In genomic region chr6:2157441-2158127, GRCh38 we compare ENCODE assay signal across 9 cellular contexts.
DNase-seq lines count a peak whose midpoint lies in the region; ATAC-seq, FAIRE-seq and TF ChIP-seq lines count a peak whose summit lies in the region.
"Had no signal": no experiment of that assay in that cellular context is flagged by ENCODE, and none has a peak within 500 bp of the region (broad histone marks: within the 10 kb centered on the region; RNA-seq: fewer than 3 reads in every experiment).

No MANE protein-coding gene starts in this region.

- no peak overlapping the region for H3K27ac ChIP-seq in vagina

- DNase-seq in GM12865 (ENCODE audit: low read depth) (peak; percentile 71), adipocyte (ENCODE audit: low read depth) (peak; percentile 92), non-pigmented ciliary epithelial cell (ENCODE audit: low read depth) (peak; percentile 62), frontal cortex (ENCODE audit: low spot score in 2 of 2) (no peak), DMS79 treated with DMSO at 0.1 percent for 48 hours (lab: John Stamatoyannopoulos, UW) (no peak), vagina (ENCODE audit: extremely low spot score in 2 of 2) (no peak)
- DNase-seq: NCI-H2171 had no signal

- TF ChIP-seq POLR2A in vagina (IDR thresholded peaks at IDR 0.05), result no peak

- TF ChIP-seq CTCF in GM12865 (IDR thresholded peaks at IDR 0.05; ENCODE audit: insufficient read depth, low read depth, low read length, missing control alignments) (no peak), vagina (IDR thresholded peaks at IDR 0.05) (no peak)

- FAIRE-seq in frontal cortex (lab: Jason Lieb, UNC), result no peak

- no peaks in the 10 kb centered on the region for H3K27me3 ChIP-seq in adipocyte (replicated peaks; ENCODE audit: control insufficient read depth, insufficient read depth, low read length)
- H3K27me3 ChIP-seq in vagina, result no peaks in the 10 kb centered on the region

- H3K4me3 ChIP-seq in GM12865 (ENCODE audit: low read depth, low read length) (no peak overlapping the region), adipocyte (ENCODE audit: low read length) (peak overlapping the region; percentile 42), vagina (no peak overlapping the region)

- peak overlapping the region; percentile 4 for H3K9ac ChIP-seq in adipocyte (ENCODE audit: low read length)

- no peaks in the 10 kb centered on the region for H3K36me3 ChIP-seq in adipocyte (ENCODE audit: control insufficient read depth, insufficient read depth, low read length, severe bottlenecking)
- H3K36me3 ChIP-seq in vagina, result no peaks in the 10 kb centered on the region

- intact Hi-C loops in vagina (cut with DNase I), result no loop called here

- peaks cover 36% of the 10 kb centered on the region for H3K4me1 ChIP-seq in adipocyte (ENCODE audit: control insufficient read depth, insufficient read depth, low read length)
- H3K4me1 ChIP-seq in vagina, result peaks cover 11% of the 10 kb centered on the region

- no peaks in the 10 kb centered on the region for H3K9me3 ChIP-seq in adipocyte (ENCODE audit: control insufficient read depth, low read length)
- no peaks in the 10 kb centered on the region for H3K9me3 ChIP-seq in vagina

- ATAC-seq in HG02759 (IDR thresholded peaks at IDR 0.05; ENCODE audit: unreplicated experiment) (peak; percentile 55), HG03108 (IDR thresholded peaks at IDR 0.05; ENCODE audit: unreplicated experiment) (no peak)

Comparison
In these comparisons a context has a peak if more than half of its experiments do, and no peak if none do; other contexts are left out.
1. DNase-seq: peak in GM12865 (single experiment), adipocyte (single experiment) and non-pigmented ciliary epithelial cell (single experiment); none in frontal cortex (0 of 2), DMS79 treated with DMSO at 0.1 percent for 48 hours (single experiment) and vagina (0 of 2).